Comparison of ENCODE assay signal across 1 cellular context in the genomic region with DNA sequence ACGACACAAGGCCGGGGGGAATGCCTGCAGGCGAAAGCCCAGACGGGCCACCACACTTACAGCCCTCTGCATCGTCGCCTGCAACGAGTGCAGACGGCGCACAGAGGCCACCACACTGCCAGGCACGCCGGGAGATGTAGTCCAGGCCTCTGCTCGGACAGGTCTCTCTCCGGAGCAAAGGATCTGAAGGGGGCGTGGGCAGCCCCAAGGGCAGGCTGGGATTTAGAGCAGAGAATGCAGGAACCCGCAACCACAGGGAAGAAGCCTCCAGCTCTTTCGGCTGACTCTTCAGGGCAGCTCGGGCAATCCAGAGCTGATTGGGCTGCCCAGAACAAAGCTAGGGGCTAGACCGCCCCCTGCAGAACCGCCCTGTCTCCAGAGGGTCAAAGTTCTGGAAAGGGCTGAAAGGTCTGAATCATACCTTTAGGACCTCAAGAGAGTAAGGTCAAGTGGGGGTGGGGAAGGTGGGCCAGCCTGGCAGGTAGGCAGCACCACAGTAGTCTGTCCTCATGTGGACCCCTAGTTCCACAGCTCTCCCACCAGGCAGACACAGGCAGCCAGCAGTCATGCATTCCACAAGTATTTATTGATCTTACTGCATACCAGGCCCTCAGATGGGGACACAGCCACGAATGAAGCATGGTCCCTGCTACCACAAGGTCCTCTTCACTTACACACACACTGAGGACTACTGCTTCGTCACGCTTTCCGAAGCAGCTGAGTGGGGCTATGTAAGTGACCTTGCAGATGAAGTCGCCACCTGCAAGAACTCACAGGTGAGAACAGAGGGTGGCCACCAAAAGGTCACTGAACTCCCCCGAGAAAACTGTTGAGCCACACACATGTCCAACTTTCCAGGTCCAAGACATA.
A peak's percentile ranks its signal among the peaks of the same experiment; 100 is the strongest.
TF ChIP-seq lines count a peak whose summit lies in the region.

TSS of gene AMT (minus strand) at position 95 of the 870 bp plus-strand sequence. CDS start at position 72, 23 bp downstream.

TF ChIP-seq in HepG2, 621 proteins besides CTCF, POLR2A, EP300 and RAD21 (continued from another document and continues in another):
- TF ChIP-seq, protein P1, sequence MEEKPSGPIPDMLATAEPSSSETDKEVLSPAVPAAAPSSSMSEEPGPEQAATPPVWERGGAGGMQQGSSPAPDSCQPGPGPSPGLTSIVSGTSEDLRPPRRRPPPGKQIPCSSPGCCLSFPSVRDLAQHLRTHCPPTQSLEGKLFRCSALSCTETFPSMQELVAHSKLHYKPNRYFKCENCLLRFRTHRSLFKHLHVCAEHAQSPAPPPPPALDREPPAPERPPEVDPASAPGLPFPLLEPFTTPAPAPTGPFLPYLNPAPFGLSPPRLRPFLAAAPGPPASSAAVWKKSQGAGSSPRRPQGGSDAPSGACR (CRISPR knock-in tag; IDR thresholded peaks at IDR 0.05) = 0 out of 2 replicates have a peak, but pooled peaks have one; percentile 47
- TF ChIP-seq ONECUT2 (CRISPR knock-in tag; IDR thresholded peaks at IDR 0.05) (peak; percentile 84), ZNF674 (CRISPR knock-in tag; IDR thresholded peaks at IDR 0.05; ENCODE audit: low read depth) (no peak), TRIM24 (CRISPR knock-in tag; IDR thresholded peaks at IDR 0.05) (no peak), CHD2 (IDR thresholded peaks at IDR 0.05; ENCODE audit: low read depth, low read length) (no peak), ZNF234 (CRISPR knock-in tag; conservative IDR thresholded peaks at IDR 0.05) (no peak), KIAA2018 (CRISPR knock-in tag; IDR thresholded peaks at IDR 0.05; ENCODE audit: borderline replicate concordance) (no peak), SRSF1 (optimal IDR thresholded peaks at IDR 0.05; ENCODE audit: low read depth, low read length) (no peak), ZNF639 (CRISPR knock-in tag; conservative IDR thresholded peaks at IDR 0.05) (no peak), XRCC5 (optimal IDR thresholded peaks at IDR 0.05; ENCODE audit: low read length) (no peak), REL (CRISPR knock-in tag; conservative IDR thresholded peaks at IDR 0.05) (no peak), ZNF646 (CRISPR knock-in tag; IDR thresholded peaks at IDR 0.05) (no peak), ZNF337 (CRISPR knock-in tag; IDR thresholded peaks at IDR 0.05; ENCODE audit: borderline replicate concordance, low read depth) (no peak), KDM5B (CRISPR knock-in tag; IDR thresholded peaks at IDR 0.05; ENCODE audit: borderline replicate concordance) (peak; percentile 18; the same call in 1 of the 2 replicates), ZKSCAN1 (IDR thresholded peaks at IDR 0.05; ENCODE audit: low read length) (no peak), ARNTL (CRISPR knock-in tag; IDR thresholded peaks at IDR 0.05) (no peak), ATAD3A (CRISPR knock-in tag; IDR thresholded peaks at IDR 0.05) (no peak), ZNF552 (CRISPR knock-in tag; IDR thresholded peaks at IDR 0.05; ENCODE audit: borderline replicate concordance) (no peak), ZFP1 (CRISPR knock-in tag; IDR thresholded peaks at IDR 0.05) (no peak), NR2F2 (IDR thresholded peaks at IDR 0.05; ENCODE audit: borderline replicate concordance, low read depth) (peak; percentile 72)
- TF ChIP-seq, protein P2, sequence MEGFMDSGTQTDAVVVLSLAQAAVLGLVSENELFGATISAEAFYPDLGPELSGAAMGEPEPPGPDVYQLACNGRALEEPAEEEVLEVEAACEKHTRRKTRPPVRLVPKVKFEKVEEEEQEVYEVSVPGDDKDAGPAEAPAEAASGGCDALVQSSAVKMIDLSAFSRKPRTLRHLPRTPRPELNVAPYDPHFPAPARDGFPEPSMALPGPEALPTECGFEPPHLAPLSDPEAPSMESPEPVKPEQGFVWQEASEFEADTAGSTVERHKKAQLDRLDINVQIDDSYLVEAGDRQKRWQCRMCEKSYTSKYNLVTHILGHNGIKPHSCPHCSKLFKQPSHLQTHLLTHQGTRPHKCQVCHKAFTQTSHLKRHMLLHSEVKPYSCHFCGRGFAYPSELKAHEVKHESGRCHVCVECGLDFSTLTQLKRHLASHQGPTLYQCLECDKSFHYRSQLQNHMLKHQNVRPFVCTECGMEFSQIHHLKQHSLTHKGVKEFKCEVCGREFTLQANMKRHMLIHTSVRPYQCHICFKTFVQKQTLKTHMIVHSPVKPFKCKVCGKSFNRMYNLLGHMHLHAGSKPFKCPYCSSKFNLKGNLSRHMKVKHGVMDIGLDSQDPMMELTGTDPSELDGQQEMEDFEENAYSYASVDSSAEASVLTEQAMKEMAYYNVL (CRISPR knock-in tag; IDR thresholded peaks at IDR 0.05; ENCODE audit: borderline replicate concordance) = no peak
- TF ChIP-seq, protein P3, sequence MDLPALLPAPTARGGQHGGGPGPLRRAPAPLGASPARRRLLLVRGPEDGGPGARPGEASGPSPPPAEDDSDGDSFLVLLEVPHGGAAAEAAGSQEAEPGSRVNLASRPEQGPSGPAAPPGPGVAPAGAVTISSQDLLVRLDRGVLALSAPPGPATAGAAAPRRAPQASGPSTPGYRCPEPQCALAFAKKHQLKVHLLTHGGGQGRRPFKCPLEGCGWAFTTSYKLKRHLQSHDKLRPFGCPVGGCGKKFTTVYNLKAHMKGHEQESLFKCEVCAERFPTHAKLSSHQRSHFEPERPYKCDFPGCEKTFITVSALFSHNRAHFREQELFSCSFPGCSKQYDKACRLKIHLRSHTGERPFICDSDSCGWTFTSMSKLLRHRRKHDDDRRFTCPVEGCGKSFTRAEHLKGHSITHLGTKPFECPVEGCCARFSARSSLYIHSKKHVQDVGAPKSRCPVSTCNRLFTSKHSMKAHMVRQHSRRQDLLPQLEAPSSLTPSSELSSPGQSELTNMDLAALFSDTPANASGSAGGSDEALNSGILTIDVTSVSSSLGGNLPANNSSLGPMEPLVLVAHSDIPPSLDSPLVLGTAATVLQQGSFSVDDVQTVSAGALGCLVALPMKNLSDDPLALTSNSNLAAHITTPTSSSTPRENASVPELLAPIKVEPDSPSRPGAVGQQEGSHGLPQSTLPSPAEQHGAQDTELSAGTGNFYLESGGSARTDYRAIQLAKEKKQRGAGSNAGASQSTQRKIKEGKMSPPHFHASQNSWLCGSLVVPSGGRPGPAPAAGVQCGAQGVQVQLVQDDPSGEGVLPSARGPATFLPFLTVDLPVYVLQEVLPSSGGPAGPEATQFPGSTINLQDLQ (CRISPR knock-in tag; IDR thresholded peaks at IDR 0.05) = peak; percentile 74; the same call in 1 of the 2 replicates
- TF ChIP-seq, protein P4, sequence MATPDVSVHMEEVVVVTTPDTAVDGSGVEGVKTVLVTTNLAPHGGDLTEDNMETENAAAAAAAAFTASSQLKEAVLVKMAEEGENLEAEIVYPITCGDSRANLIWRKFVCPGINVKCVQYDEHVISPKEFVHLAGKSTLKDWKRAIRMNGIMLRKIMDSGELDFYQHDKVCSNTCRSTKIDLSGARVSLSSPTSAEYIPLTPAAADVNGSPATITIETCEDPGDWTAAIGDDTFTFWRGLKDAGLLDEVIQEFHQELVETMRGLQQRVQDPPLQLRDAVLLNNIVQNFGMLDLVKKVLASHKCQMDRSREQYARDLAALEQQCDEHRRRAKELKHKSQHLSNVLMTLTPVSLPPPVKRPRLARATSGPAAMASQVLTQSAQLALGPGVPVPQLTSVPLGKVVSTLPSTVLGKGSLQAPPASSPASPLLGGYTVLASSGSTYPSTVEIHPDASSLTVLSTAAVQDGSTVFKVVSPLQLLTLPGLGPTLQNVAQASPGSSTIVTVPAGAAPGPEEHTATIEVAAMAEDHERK (CRISPR knock-in tag; IDR thresholded peaks at IDR 0.05; ENCODE audit: low read depth) = no peak
